In genomic region chr1:247211339-247211738, GRCh38 we compare ENCODE assay signal across 11 cellular contexts. TPM values are rescaled to one million over a fixed set of nuclear protein-coding genes. Genes with fewer than 3 reads are reported as not detected.
DNase-seq lines count a peak whose midpoint lies in the region; ATAC-seq and TF ChIP-seq lines count a peak whose summit lies in the region.
"Had no signal": no experiment of that assay in that cellular context is flagged by ENCODE, and none has a peak within 500 bp of the region (broad histone marks: within the 10 kb centered on the region; RNA-seq: fewer than 3 reads in every experiment).

No MANE protein-coding gene starts in this region.

- peaks cover 24% of the 10 kb centered on the region for H3K4me1 ChIP-seq in SJCRH30

- CTCF ChIA-PET in activated CD8-positive, alpha-beta T cell treated with anti-CD3 and anti-CD28 coated beads for 36 hours (lab: Charles Lee): no interaction called here
- CTCF ChIA-PET in activated CD8-positive, alpha-beta T cell treated with anti-CD3 and anti-CD28 coated beads, Interleukin-2, amount 10 ng/mL, durations not matched to agents 7 days and 5 days (lab: Charles Lee): interaction anchor here (1.0 kb wide), 1 partner anchor 161 kb away, joined by 4 read pairs; no protein-coding TSS in a partner anchor

- no peak for ATAC-seq in activated CD8-positive, alpha-beta T cell treated with anti-CD3 and anti-CD28 coated beads for 36 hours
- no peak for ATAC-seq in activated CD8-positive, alpha-beta T cell treated with anti-CD3 and anti-CD28 coated beads, Interleukin-2, amount 10 ng/mL, durations not matched to agents 7 days and 5 days
- no peak for ATAC-seq in stimulated activated naive B cell treated with anti-CD40 and anti-IgM and Interleukin-4, amounts not matched to agents 10 μg/mL and 1 μg/mL and 100 μg/mL, for 72 hours (replicated peaks)
- ATAC-seq in GM21447 (IDR thresholded peaks at IDR 0.05; ENCODE audit: unreplicated experiment): no peak

- H3K4me1 Mint-ChIP-seq in activated CD8-positive, alpha-beta T cell treated with anti-CD3 and anti-CD28 coated beads for 36 hours (ENCODE audit: low read depth): peaks cover 56% of the 10 kb centered on the region
- H3K4me1 Mint-ChIP-seq in activated CD8-positive, alpha-beta T cell treated with anti-CD3 and anti-CD28 coated beads, Interleukin-2, amount 10 ng/mL, durations not matched to agents 7 days and 5 days (ENCODE audit: low read depth): peaks cover 51% of the 10 kb centered on the region
- H3K4me1 Mint-ChIP-seq in immature natural killer cell: peaks cover 46 to 57% of the 10 kb centered on the region in 2 donors
- H3K4me1 Mint-ChIP-seq in stimulated activated naive B cell treated with anti-CD40 and anti-IgM and Interleukin-4, amounts not matched to agents 10 μg/mL and 1 μg/mL and 100 μg/mL, for 72 hours: peaks cover 29 to 48% of the 10 kb centered on the region in 2 donors

- H3K27me3 Mint-ChIP-seq in activated CD8-positive, alpha-beta T cell treated with anti-CD3 and anti-CD28 coated beads for 36 hours: no peaks in the 10 kb centered on the region
- no peaks in the 10 kb centered on the region for H3K27me3 Mint-ChIP-seq in activated CD8-positive, alpha-beta T cell treated with anti-CD3 and anti-CD28 coated beads, Interleukin-2, amount 10 ng/mL, durations not matched to agents 7 days and 5 days (ENCODE audit: low read depth)
- H3K27me3 Mint-ChIP-seq in immature natural killer cell (ENCODE audit: low read depth in 3 of 3): peaks cover 4 to 15% (median 5%) of the 10 kb centered on the region in 3 donors
- peaks cover 0 to 3% of the 10 kb centered on the region in 2 donors for H3K27me3 Mint-ChIP-seq in stimulated activated naive B cell treated with anti-CD40 and anti-IgM and Interleukin-4, amounts not matched to agents 10 μg/mL and 1 μg/mL and 100 μg/mL, for 72 hours

- peak overlapping the region; percentile 61 for H3K27ac Mint-ChIP-seq in activated CD8-positive, alpha-beta T cell treated with anti-CD3 and anti-CD28 coated beads for 36 hours
- H3K27ac Mint-ChIP-seq in activated CD8-positive, alpha-beta T cell treated with anti-CD3 and anti-CD28 coated beads, Interleukin-2, amount 10 ng/mL, durations not matched to agents 7 days and 5 days: no peak overlapping the region
- H3K27ac Mint-ChIP-seq in immature natural killer cell: peak overlapping the region; percentile 78 to 98 (median 82)
- H3K27ac Mint-ChIP-seq in stimulated activated naive B cell treated with anti-CD40 and anti-IgM and Interleukin-4, amounts not matched to agents 10 μg/mL and 1 μg/mL and 100 μg/mL, for 72 hours: peak overlapping the region; percentile 70

- peaks cover 4% of the 10 kb centered on the region for H3K9me3 Mint-ChIP-seq in activated CD8-positive, alpha-beta T cell treated with anti-CD3 and anti-CD28 coated beads for 36 hours
- peaks cover 16% of the 10 kb centered on the region for H3K9me3 Mint-ChIP-seq in activated CD8-positive, alpha-beta T cell treated with anti-CD3 and anti-CD28 coated beads, Interleukin-2, amount 10 ng/mL, durations not matched to agents 7 days and 5 days (ENCODE audit: insufficient read depth)
- no peaks in the 10 kb centered on the region for H3K9me3 Mint-ChIP-seq in immature natural killer cell
- no peaks in the 10 kb centered on the region for H3K9me3 Mint-ChIP-seq in stimulated activated naive B cell treated with anti-CD40 and anti-IgM and Interleukin-4, amounts not matched to agents 10 μg/mL and 1 μg/mL and 100 μg/mL, for 72 hours

- no peak for TF ChIP-seq CTCF in activated CD8-positive, alpha-beta T cell treated with anti-CD3 and anti-CD28 coated beads for 36 hours (IDR thresholded peaks at IDR 0.05)

- peak overlapping the region; percentile 97 for H3K4me3 ChIP-seq in SJCRH30

- H3K27ac ChIP-seq in SJCRH30: no peak overlapping the region

- POLR2A ChIA-PET in activated CD8-positive, alpha-beta T cell treated with anti-CD3 and anti-CD28 coated beads for 36 hours (lab: Charles Lee): interaction anchor here (0.6 to 1.4 kb wide), 2 partner anchors 121 to 279 kb away, joined by 3 to 5 read pairs; partner anchors contain the start of genes AHCTF1 and ZNF496
- POLR2A ChIA-PET in activated CD8-positive, alpha-beta T cell treated with anti-CD3 and anti-CD28 coated beads, Interleukin-2, amount 10 ng/mL, durations not matched to agents 7 days and 5 days (lab: Charles Lee): interaction anchor here (0.6 to 1.5 kb wide), 2 partner anchors 281 to 844 kb away, joined by 3 to 4 read pairs; no protein-coding TSS in a partner anchor

- H3K36me3 Mint-ChIP-seq in activated CD8-positive, alpha-beta T cell treated with anti-CD3 and anti-CD28 coated beads for 36 hours (ENCODE audit: low read depth): peaks cover 35% of the 10 kb centered on the region
- peaks cover 39% of the 10 kb centered on the region for H3K36me3 Mint-ChIP-seq in activated CD8-positive, alpha-beta T cell treated with anti-CD3 and anti-CD28 coated beads, Interleukin-2, amount 10 ng/mL, durations not matched to agents 7 days and 5 days (ENCODE audit: low read depth)
- H3K36me3 Mint-ChIP-seq in immature natural killer cell: peaks cover 0 to 5% (median 2%) of the 10 kb centered on the region in 3 donors
- peaks cover 18 to 21% of the 10 kb centered on the region in 2 donors for H3K36me3 Mint-ChIP-seq in stimulated activated naive B cell treated with anti-CD40 and anti-IgM and Interleukin-4, amounts not matched to agents 10 μg/mL and 1 μg/mL and 100 μg/mL, for 72 hours

- intact Hi-C loops in activated CD8-positive, alpha-beta T cell treated with anti-CD3 and anti-CD28 coated beads for 36 hours (cut with micrococcal nuclease): loop anchor here (5.0 kb wide), 1 partner anchor 116 kb away; no protein-coding TSS in a partner anchor

- H3K36me3 ChIP-seq in SJCRH30: peaks cover 10% of the 10 kb centered on the region

- no peak for DNase-seq in activated CD8-positive, alpha-beta T cell treated with anti-CD3 and anti-CD28 coated beads for 36 hours
- DNase-seq in activated CD8-positive, alpha-beta T cell treated with anti-CD3 and anti-CD28 coated beads, Interleukin-2, amount 10 ng/mL, durations not matched to agents 7 days and 5 days: no peak
- DNase-seq in SJCRH30 (peak in 1 of 2 experiments; percentile 36), immature natural killer cell (no peak), mesenteric fat pad (ENCODE audit: low spot score) (no peak), mucosa of gallbladder (ENCODE audit: low spot score) (no peak)
- DNase-seq in stimulated activated naive B cell treated with anti-CD40 and anti-IgM and Interleukin-4, amounts not matched to agents 10 μg/mL and 1 μg/mL and 100 μg/mL, for 72 hours: no peak

- H3K9me3 ChIP-seq in SJCRH30 (replicated peaks): no peaks in the 10 kb centered on the region; the same call in 1 of the 2 replicates
- H3K9me3 ChIP-seq: SK-N-SH had no signal

- no peaks in the 10 kb centered on the region for H3K27me3 ChIP-seq in SJCRH30

- no peak overlapping the region for H3K4me3 Mint-ChIP-seq in activated CD8-positive, alpha-beta T cell treated with anti-CD3 and anti-CD28 coated beads for 36 hours
- no peak overlapping the region for H3K4me3 Mint-ChIP-seq in activated CD8-positive, alpha-beta T cell treated with anti-CD3 and anti-CD28 coated beads, Interleukin-2, amount 10 ng/mL, durations not matched to agents 7 days and 5 days
- H3K4me3 Mint-ChIP-seq in immature natural killer cell: peak overlapping the region in 2 of 5 donors; percentile 38 to 42
- H3K4me3 Mint-ChIP-seq in stimulated activated naive B cell treated with anti-CD40 and anti-IgM and Interleukin-4, amounts not matched to agents 10 μg/mL and 1 μg/mL and 100 μg/mL, for 72 hours: peak overlapping the region; percentile 14 to 40

RNA-seq across cellular contexts. Expression of gene ZNF124, which starts 39.5 kb away (rescaled TPM):
- 10 to 100 TPM; 15.5 to 16.8 TPM for total RNA-seq in activated CD8-positive, alpha-beta T cell treated with anti-CD3 and anti-CD28 coated beads for 36 hours
- 10 to 100 TPM; 29.1 to 32.4 TPM for total RNA-seq in activated CD8-positive, alpha-beta T cell treated with anti-CD3 and anti-CD28 coated beads, Interleukin-2, amount 10 ng/mL, durations not matched to agents 7 days and 5 days
- 74.6 and 78.6 TPM in 2 replicates for total RNA-seq in SJCRH30 (2014; rRNA removed; shearing (Covaris generic))
- polyA plus RNA-seq in immature natural killer cell: 1 to 10 TPM; 2.3 to 5.7 (median 2.7) TPM
- total RNA-seq in mesenteric fat pad (17.7 TPM), mucosa of gallbladder (34.2 TPM)

RNA-seq across cellular contexts. Expression of gene VN1R5, which starts 44.5 kb away (rescaled TPM):
- not detected for total RNA-seq in activated CD8-positive, alpha-beta T cell treated with anti-CD3 and anti-CD28 coated beads for 36 hours
- total RNA-seq in activated CD8-positive, alpha-beta T cell treated with anti-CD3 and anti-CD28 coated beads, Interleukin-2, amount 10 ng/mL, durations not matched to agents 7 days and 5 days: not detected
- not detected in 2 replicates for total RNA-seq in SJCRH30 (2014; rRNA removed; shearing (Covaris generic))
- not detected for polyA plus RNA-seq in immature natural killer cell
- total RNA-seq in mesenteric fat pad (not detected), mucosa of gallbladder (not detected)
- total RNA-seq: lung, NCI-H460 had no signal
- polyA plus RNA-seq: lung, SK-N-SH had no signal

Comparison
In these comparisons a context has a peak if more than half of its experiments do, and no peak if none do; other contexts are left out.
1. H3K4me3 Mint-ChIP-seq: peak in stimulated activated naive B cell treated with anti-CD40 and anti-IgM and Interleukin-4, amounts not matched to agents 10 μg/mL and 1 μg/mL and 100 μg/mL, for 72 hours (2 of 2); none in activated CD8-positive, alpha-beta T cell treated with anti-CD3 and anti-CD28 coated beads for 36 hours (single experiment) and activated CD8-positive, alpha-beta T cell treated with anti-CD3 and anti-CD28 coated beads, Interleukin-2, amount 10 ng/mL, durations not matched to agents 7 days and 5 days (single experiment).